Comparison of ENCODE assay signal across 31 cellular contexts in the genomic region with DNA sequence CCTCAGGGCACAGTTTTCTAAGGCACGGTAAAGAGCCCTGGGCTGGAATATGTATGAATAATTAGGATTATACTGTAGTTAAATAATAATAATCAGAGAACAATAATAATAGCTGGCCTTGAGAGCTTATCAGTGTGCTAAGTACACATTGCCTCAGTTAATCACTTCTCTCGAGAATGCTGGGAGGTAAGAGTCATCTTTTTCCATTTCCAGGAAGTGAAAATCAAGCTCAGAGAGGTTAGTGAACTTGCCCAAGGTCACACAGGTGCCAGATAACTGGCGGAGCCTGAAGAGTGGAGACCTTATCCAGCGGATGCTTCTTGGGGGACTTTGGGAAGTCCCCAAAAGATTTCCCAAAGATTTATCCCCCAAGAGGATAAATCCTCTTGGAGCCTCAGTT.
"Had no signal": no experiment of that assay in that cellular context is flagged by ENCODE, and none has a peak within 500 bp of the region (broad histone marks: within the 10 kb centered on the region; RNA-seq: fewer than 3 reads in every experiment).

No MANE protein-coding gene starts in this region.

- H3K4me3 Mint-ChIP-seq: activated B cell treated with CpG ODN at 0.5 μM for 24 hours; activated CD8-positive, alpha-beta T cell treated with anti-CD3 and anti-CD28 coated beads for 36 hours; activated naive CD8-positive, alpha-beta T cell; activated T-cell treated with anti-CD3 and anti-CD28 coated beads, Interleukin-2, amount 50 U/mL, for 4 hours; activated T-helper 17 cell treated with anti-CD3 and anti-CD28 coated beads, Interleukin-2, amount 50 U/mL, for 72 hours; brain; T-helper 1 cell treated with Interleukin-12 subunit alpha and Interleukin-12 subunit beta and Interleukin-4 antibody, amounts not matched to agents 30 μg/mL and 1 μg/mL, for 36 hours had no signal

- H3K4me3 ChIP-seq: breast epithelium, cardiac muscle cell, colonic mucosa, esophagus squamous epithelium, gastroesophageal sphincter, heart right ventricle had no signal

- H3K9me3 ChIP-seq: breast epithelium, colonic mucosa, esophagus squamous epithelium, gastroesophageal sphincter, heart right ventricle had no signal

- H3K27me3 Mint-ChIP-seq: activated B cell treated with CpG ODN at 0.5 μM for 24 hours; activated naive CD8-positive, alpha-beta T cell; activated T-helper 17 cell treated with anti-CD3 and anti-CD28 coated beads, Interleukin-2, amount 50 U/mL, for 72 hours; brain had no signal

- H3K36me3 Mint-ChIP-seq: activated naive CD8-positive, alpha-beta T cell; brain had no signal

- H3K4me1 ChIP-seq: breast epithelium, esophagus squamous epithelium, gastroesophageal sphincter, heart right ventricle had no signal

- ATAC-seq: activated CD4-positive, CD25-positive, alpha-beta regulatory T cell treated with anti-CD3 and anti-CD28 coated beads, Interleukin-2, amount 50 U/mL, for 24 hours; activated CD8-positive, alpha-beta T cell treated with anti-CD3 and anti-CD28 coated beads for 36 hours; activated T-cell treated with anti-CD3 and anti-CD28 coated beads, Interleukin-2, amount 50 U/mL, for 4 hours; activated T-helper 17 cell treated with anti-CD3 and anti-CD28 coated beads, Interleukin-2, amount 50 U/mL, for 72 hours; gastroesophageal sphincter; heart right ventricle had no signal

- H3K4me1 Mint-ChIP-seq: activated T-helper 17 cell treated with anti-CD3 and anti-CD28 coated beads, Interleukin-2, amount 50 U/mL, for 72 hours had no signal

- H3K27me3 ChIP-seq: breast epithelium, cardiac muscle cell, colonic mucosa, gastroesophageal sphincter, heart right ventricle had no signal

- H3K9me3 Mint-ChIP-seq: activated B cell treated with CpG ODN at 0.5 μM for 24 hours; activated CD8-positive, alpha-beta T cell treated with anti-CD3 and anti-CD28 coated beads for 36 hours; activated T-cell treated with anti-CD3 and anti-CD28 coated beads, Interleukin-2, amount 50 U/mL, for 4 hours; activated T-helper 17 cell treated with anti-CD3 and anti-CD28 coated beads, Interleukin-2, amount 50 U/mL, for 72 hours; brain; T-helper 1 cell treated with Interleukin-12 subunit alpha and Interleukin-12 subunit beta and Interleukin-4 antibody, amounts not matched to agents 30 μg/mL and 1 μg/mL, for 36 hours had no signal

- H3K27ac ChIP-seq: breast epithelium, cardiac muscle cell, colonic mucosa, epithelial cell of prostate, esophagus squamous epithelium, gastroesophageal sphincter, heart right ventricle had no signal

- H3K27ac Mint-ChIP-seq: activated B cell treated with CpG ODN at 0.5 μM for 24 hours; activated CD8-positive, alpha-beta T cell treated with anti-CD3 and anti-CD28 coated beads for 36 hours; activated naive CD8-positive, alpha-beta T cell; activated T-helper 17 cell treated with anti-CD3 and anti-CD28 coated beads, Interleukin-2, amount 50 U/mL, for 72 hours; brain; T-helper 1 cell treated with Interleukin-12 subunit alpha and Interleukin-12 subunit beta and Interleukin-4 antibody, amounts not matched to agents 30 μg/mL and 1 μg/mL, for 36 hours had no signal

- H3K36me3 ChIP-seq: breast epithelium, cardiac muscle cell, colonic mucosa, esophagus squamous epithelium, gastroesophageal sphincter, heart right ventricle, WERI-Rb-1 had no signal

- DNase-seq: activated B cell treated with CpG ODN at 0.5 μM for 24 hours; activated CD4-positive, alpha-beta T cell treated with anti-CD3 and anti-CD28 coated beads for 48 hours; activated CD4-positive, alpha-beta T cell treated with anti-CD3 and anti-CD28 coated beads, Interleukin-2, amount 50 U/mL, for 1 hour; activated CD4-positive, alpha-beta T cell treated with anti-CD3 and anti-CD28 coated beads, Interleukin-2, amount 50 U/mL, for 48 hours; activated CD8-positive, alpha-beta memory T cell treated with anti-CD3 and anti-CD28 coated beads for 24 hours; activated CD8-positive, alpha-beta T cell treated with anti-CD3 and anti-CD28 coated beads for 36 hours; activated effector memory CD4-positive, alpha-beta T cell treated with Interleukin-2 at 50 U/mL for 16 hours; activated gamma-delta T cell treated with Interleukin-2 at 50 U/mL for 16 hours; activated naive CD4-positive, alpha-beta T cell treated with anti-CD3 and anti-CD28 coated beads, Interleukin-2, amount 50 U/mL, for 16 hours; activated naive CD4-positive, alpha-beta T cell treated with Interleukin-2 at 50 U/mL for 16 hours; activated T-cell treated with anti-CD3 and anti-CD28 coated beads, Interleukin-2, amount 50 U/mL, for 4 hours; amygdala; aorta; central memory CD4-positive, alpha-beta T cell; cerebellar nuclear complex; colonic mucosa; effector CD8-positive, alpha-beta T cell; esophagus squamous epithelium; foreskin melanocyte; heart right ventricle; T1000; WERI-Rb-1 had no signal
